In genomic region chr22:46620588-46621242, GRCh38 we compare ENCODE assay signal across 11 cellular contexts.
"Had no signal": no experiment of that assay in that cellular context is flagged by ENCODE, and none has a peak within 500 bp of the region (broad histone marks: within the 10 kb centered on the region; RNA-seq: fewer than 3 reads in every experiment).

No MANE protein-coding gene starts in this region.

- H3K4me3 ChIP-seq: ascending aorta, cardiac muscle cell, SJSA1 had no signal

- H3K27ac ChIP-seq: epithelial cell of prostate, SJSA1 had no signal

- H3K4me1 ChIP-seq: SJSA1 had no signal

- H3K9me3 ChIP-seq: ascending aorta, SJSA1 had no signal

- H3K27me3 ChIP-seq: ascending aorta, cardiac muscle cell, SJSA1 had no signal

- ATAC-seq: activated CD8-positive, alpha-beta T cell treated with anti-CD3 and anti-CD28 coated beads, Interleukin-2, amount 10 ng/mL, durations not matched to agents 7 days and 5 days; effector memory CD8-positive, alpha-beta T cell; left lobe of liver; stimulated activated effector memory CD8-positive, alpha-beta T cell treated with anti-CD3 and anti-CD28 coated beads, Interleukin-12 subunit alpha, Interleukin-12 subunit beta, amount 100 ng/mL, for 72 hours had no signal

- DNase-seq: activated CD8-positive, alpha-beta T cell treated with anti-CD3 and anti-CD28 coated beads, Interleukin-2, amount 10 ng/mL, durations not matched to agents 7 days and 5 days; activated naive CD4-positive, alpha-beta T cell; cortex of kidney; effector memory CD8-positive, alpha-beta T cell; nephron progenitor cell had no signal

- H3K36me3 ChIP-seq: ascending aorta, cardiac muscle cell, SJSA1 had no signal
